In genomic region chrX:135432453-135432852, GRCh38 we compare ENCODE assay signal across 1 cellular context.
TF ChIP-seq lines count a peak whose summit lies in the region.

No MANE protein-coding gene starts in this region.

TF ChIP-seq in K562, 482 proteins besides CTCF, POLR2A, EP300 and RAD21:
- TF ChIP-seq, protein P1, sequence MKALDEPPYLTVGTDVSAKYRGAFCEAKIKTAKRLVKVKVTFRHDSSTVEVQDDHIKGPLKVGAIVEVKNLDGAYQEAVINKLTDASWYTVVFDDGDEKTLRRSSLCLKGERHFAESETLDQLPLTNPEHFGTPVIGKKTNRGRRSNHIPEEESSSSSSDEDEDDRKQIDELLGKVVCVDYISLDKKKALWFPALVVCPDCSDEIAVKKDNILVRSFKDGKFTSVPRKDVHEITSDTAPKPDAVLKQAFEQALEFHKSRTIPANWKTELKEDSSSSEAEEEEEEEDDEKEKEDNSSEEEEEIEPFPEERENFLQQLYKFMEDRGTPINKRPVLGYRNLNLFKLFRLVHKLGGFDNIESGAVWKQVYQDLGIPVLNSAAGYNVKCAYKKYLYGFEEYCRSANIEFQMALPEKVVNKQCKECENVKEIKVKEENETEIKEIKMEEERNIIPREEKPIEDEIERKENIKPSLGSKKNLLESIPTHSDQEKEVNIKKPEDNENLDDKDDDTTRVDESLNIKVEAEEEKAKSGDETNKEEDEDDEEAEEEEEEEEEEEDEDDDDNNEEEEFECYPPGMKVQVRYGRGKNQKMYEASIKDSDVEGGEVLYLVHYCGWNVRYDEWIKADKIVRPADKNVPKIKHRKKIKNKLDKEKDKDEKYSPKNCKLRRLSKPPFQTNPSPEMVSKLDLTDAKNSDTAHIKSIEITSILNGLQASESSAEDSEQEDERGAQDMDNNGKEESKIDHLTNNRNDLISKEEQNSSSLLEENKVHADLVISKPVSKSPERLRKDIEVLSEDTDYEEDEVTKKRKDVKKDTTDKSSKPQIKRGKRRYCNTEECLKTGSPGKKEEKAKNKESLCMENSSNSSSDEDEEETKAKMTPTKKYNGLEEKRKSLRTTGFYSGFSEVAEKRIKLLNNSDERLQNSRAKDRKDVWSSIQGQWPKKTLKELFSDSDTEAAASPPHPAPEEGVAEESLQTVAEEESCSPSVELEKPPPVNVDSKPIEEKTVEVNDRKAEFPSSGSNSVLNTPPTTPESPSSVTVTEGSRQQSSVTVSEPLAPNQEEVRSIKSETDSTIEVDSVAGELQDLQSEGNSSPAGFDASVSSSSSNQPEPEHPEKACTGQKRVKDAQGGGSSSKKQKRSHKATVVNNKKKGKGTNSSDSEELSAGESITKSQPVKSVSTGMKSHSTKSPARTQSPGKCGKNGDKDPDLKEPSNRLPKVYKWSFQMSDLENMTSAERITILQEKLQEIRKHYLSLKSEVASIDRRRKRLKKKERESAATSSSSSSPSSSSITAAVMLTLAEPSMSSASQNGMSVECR (CRISPR knock-in tag; IDR thresholded peaks at IDR 0.05) = no peak
- TF ChIP-seq USF2 (CRISPR knock-in tag; IDR thresholded peaks at IDR 0.05) (peak; percentile 41; the same call in 1 of the 2 replicates), NBN (IDR thresholded peaks at IDR 0.05; ENCODE audit: low read depth) (no peak), MEF2D (tag; conservative IDR thresholded peaks at IDR 0.05; ENCODE audit: low read depth) (no peak), LARP7 (IDR thresholded peaks at IDR 0.05) (no peak), RUNX1 (IDR thresholded peaks at IDR 0.05; ENCODE audit: low read depth) (no peak)
